In genomic region chr6:7108196-7108963, GRCh38 we compare ENCODE assay signal across 8 cellular contexts. TPM values are rescaled to one million over a fixed set of nuclear protein-coding genes. Genes with fewer than 3 reads are reported as not detected.
DNase-seq lines count a peak whose midpoint lies in the region; ATAC-seq and TF ChIP-seq lines count a peak whose summit lies in the region.

No MANE protein-coding gene starts in this region.

- H2AFZ ChIP-seq in HCT116 (ENCODE audit: low read depth, low read length, poor library complexity, severe bottlenecking): no peak overlapping the region

- H3K27ac Mint-ChIP-seq in activated naive CD8-positive, alpha-beta T cell treated with anti-CD3 and anti-CD28 coated beads, Interleukin-2, amount 10 ng/mL, durations not matched to agents 7 days and 5 days: peak overlapping the region; percentile 95

- DNase-seq in Caki2 (ENCODE audit: low read depth) (peak; percentile 71), HCT116 (ENCODE audit: low read depth, low spot score) (no peak), RWPE1 (ENCODE audit: low spot score) (peak; percentile 62), left cardiac atrium (peak; percentile 76), psoas muscle (peak; percentile 66 to 82)
- DNase-seq in activated naive CD8-positive, alpha-beta T cell treated with anti-CD3 and anti-CD28 coated beads, Interleukin-2, amount 10 ng/mL, durations not matched to agents 7 days and 5 days: peak; percentile 73

- H3K4me1 ChIP-seq in HCT116 (ENCODE audit: control insufficient read depth in 1 of 2, insufficient read depth in 2 of 2, low read length in 2 of 2) (peaks cover 19 to 44% of the 10 kb centered on the region in 2 experiments), psoas muscle (peaks cover 25% of the 10 kb centered on the region)

- H3K36me3 ChIP-seq in HCT116 (ENCODE audit: control insufficient read depth in 1 of 2, insufficient read depth in 2 of 2, low read length in 2 of 2): no peaks in the 10 kb centered on the region
- no peaks in the 10 kb centered on the region for H3K36me3 ChIP-seq in psoas muscle (ENCODE audit: insufficient read depth in 1 of 2, low read depth in 1 of 2)

- intact Hi-C loops in HCT116 (cut with micrococcal nuclease): loop anchor here (5.0 to 10.0 kb wide), 4 partner anchors 46 to 431 kb away; no protein-coding TSS in a partner anchor
- intact Hi-C loops in left cardiac atrium (cut with DNase I): loop anchor here (2.0 to 10.0 kb wide), 2 partner anchors 30 to 116 kb away; no protein-coding TSS in a partner anchor
- intact Hi-C loops in psoas muscle (cut with DNase I): loop anchor here (5.0 kb wide), 2 partner anchors 56 to 129 kb away; no protein-coding TSS in a partner anchor

- no TSS peak for BruUV-seq in HCT116 (replicated peaks; lab: Mats Ljungman, UMichigan)

- RAD21 ChIA-PET in HCT116 (lab: Charles Lee; ENCODE audit: low non-redundant PET in 1 of 2, low total read pairs in 2 of 2, uncharacterized antibody in 2 of 2, unreplicated experiment in 2 of 2): no interaction called here

- no peaks in the 10 kb centered on the region for H3K9me2 ChIP-seq in HCT116 (ENCODE audit: insufficient read depth)

- TF ChIP-seq POLR2A in HCT116 (IDR thresholded peaks at IDR 0.05; ENCODE audit: borderline replicate concordance, extremely low read depth, insufficient read depth, insufficient read length): no peak

- H3K9ac ChIP-seq in HCT116 (ENCODE audit: low read length): peak overlapping the region; percentile 86

- H3K27ac ChIP-seq in HCT116 (ENCODE audit: low read depth, low read length) (peak overlapping the region; percentile 92), RWPE1 (peak overlapping the region; percentile 90), psoas muscle (peak overlapping the region; percentile 86)

- POLR2A ChIA-PET in HCT116 (lab: Charles Lee) (interaction anchor here (0.7 to 1.4 kb wide), 2 partner anchors 8 to 297 kb away, joined by 3 to 4 read pairs; no protein-coding TSS in a partner anchor), RWPE1 (lab: Yijun Ruan, JAX; ENCODE audit: low non-redundant PET) (no interaction called here)
- POLR2A ChIA-PET in activated naive CD8-positive, alpha-beta T cell treated with anti-CD3 and anti-CD28 coated beads, Interleukin-2, amount 10 ng/mL, durations not matched to agents 7 days and 5 days (lab: Charles Lee): interaction anchor here (0.7 to 4.7 kb wide), 12 partner anchors 8 to 1261 kb away, joined by 3 to 45 read pairs (median 4); no protein-coding TSS in a partner anchor

- H3K27me3 Mint-ChIP-seq in activated naive CD8-positive, alpha-beta T cell treated with anti-CD3 and anti-CD28 coated beads, Interleukin-2, amount 10 ng/mL, durations not matched to agents 7 days and 5 days: no peaks in the 10 kb centered on the region

- H3K4me1 Mint-ChIP-seq in activated naive CD8-positive, alpha-beta T cell treated with anti-CD3 and anti-CD28 coated beads, Interleukin-2, amount 10 ng/mL, durations not matched to agents 7 days and 5 days: peaks cover 43% of the 10 kb centered on the region

- peaks cover 51% of the 10 kb centered on the region for H3K79me2 ChIP-seq in HCT116 (ENCODE audit: insufficient read depth, low read length)

- no peaks in the 10 kb centered on the region for H4K20me1 ChIP-seq in HCT116 (ENCODE audit: insufficient read depth)

- no peak for TF ChIP-seq RAD21 in HCT116 (IDR thresholded peaks at IDR 0.05; ENCODE audit: low read depth)

- ATAC-seq in HCT116: peak; percentile 42
- peak; percentile 26 for ATAC-seq in activated naive CD8-positive, alpha-beta T cell treated with anti-CD3 and anti-CD28 coated beads, Interleukin-2, amount 10 ng/mL, durations not matched to agents 7 days and 5 days (ENCODE audit: low read depth)
- peak; percentile 52 to 62 for ATAC-seq in left cardiac atrium
- peak; percentile 44 to 72 (median 62) for ATAC-seq in psoas muscle
- no peak for ATAC-seq in HG02970 (IDR thresholded peaks at IDR 0.05; ENCODE audit: low FRiP score, unreplicated experiment)
- ATAC-seq in GM18870 (IDR thresholded peaks at IDR 0.05; ENCODE audit: unreplicated experiment): no peak

- H3K36me3 Mint-ChIP-seq in activated naive CD8-positive, alpha-beta T cell treated with anti-CD3 and anti-CD28 coated beads, Interleukin-2, amount 10 ng/mL, durations not matched to agents 7 days and 5 days: no peaks in the 10 kb centered on the region

- WGBS in psoas muscle, 3 donors: 0 to 1% (median 0%) methylated on average over 71 to 94 of the region's 94 CpGs

- H3K4me2 ChIP-seq in HCT116 (ENCODE audit: low read length): peak overlapping the region; percentile 94

- in situ Hi-C loops in Caki2 (cut with HindIII; ENCODE audit: low pct_unique_long_range_greater_than_20kb, low sequenced_read_pairs): no loop called here

- H3K9me3 ChIP-seq in HCT116 (ENCODE audit: control insufficient read depth in 1 of 2, insufficient read depth in 1 of 2, low read depth in 1 of 2, low read length in 2 of 2): no peaks in the 10 kb centered on the region
- no peaks in the 10 kb centered on the region for H3K9me3 ChIP-seq in psoas muscle

- H3K4me3 ChIP-seq in HCT116 (replicated peaks in 1 of 2; ENCODE audit: low read depth in 1 of 2, low read length in 2 of 2) (peak overlapping the region; percentile 90 to 95), psoas muscle (peak overlapping the region; percentile 84)

- no peaks in the 10 kb centered on the region for H3K9me3 Mint-ChIP-seq in activated naive CD8-positive, alpha-beta T cell treated with anti-CD3 and anti-CD28 coated beads, Interleukin-2, amount 10 ng/mL, durations not matched to agents 7 days and 5 days

- no peaks in the 10 kb centered on the region for H3K27me3 ChIP-seq in HCT116 (ENCODE audit: insufficient read depth, low read length)
- H3K27me3 ChIP-seq in psoas muscle (ENCODE audit: insufficient read depth in 3 of 3, low read length in 2 of 3): no peaks in the 10 kb centered on the region

- H3K4me3 Mint-ChIP-seq in activated naive CD8-positive, alpha-beta T cell treated with anti-CD3 and anti-CD28 coated beads, Interleukin-2, amount 10 ng/mL, durations not matched to agents 7 days and 5 days: peak overlapping the region; percentile 93

- CTCF ChIA-PET in HCT116 (lab: Charles Lee) (no interaction called here), RWPE1 (lab: Yijun Ruan, JAX) (interaction anchor here (0.6 to 0.7 kb wide), 2 partner anchors 16 to 383 kb away, joined by 3 to 4 read pairs; no protein-coding TSS in a partner anchor)

- TF ChIP-seq CTCF in HCT116 (IDR thresholded peaks at IDR 0.05 in 2 of 3, conservative IDR thresholded peaks at IDR 0.05 in 1 of 3; ENCODE audit: borderline replicate concordance in 1 of 3, insufficient read depth in 1 of 3, low read depth in 2 of 3, low read length in 2 of 3) (no peak), RWPE1 (conservative IDR thresholded peaks at IDR 0.05; ENCODE audit: low read depth) (no peak), psoas muscle (IDR thresholded peaks at IDR 0.05) (no peak)

TF ChIP-seq in HCT116, 20 proteins besides CTCF, POLR2A, EP300 and RAD21 (continues in another document):
- TF ChIP-seq EZH2 (IDR thresholded peaks at IDR 0.05): no peak
- no peak for TF ChIP-seq REST (IDR thresholded peaks at IDR 0.05; ENCODE audit: low read depth)
- no peak for TF ChIP-seq EGR1 (IDR thresholded peaks at IDR 0.05; ENCODE audit: low read depth)
- TF ChIP-seq POLR2AphosphoS5 (IDR thresholded peaks at IDR 0.05; ENCODE audit: low read depth, low read length): no peak
- no peak for TF ChIP-seq ATF3 (IDR thresholded peaks at IDR 0.05)
- TF ChIP-seq SP1 (IDR thresholded peaks at IDR 0.05; ENCODE audit: low read depth): no peak
- no peak for TF ChIP-seq SRF (IDR thresholded peaks at IDR 0.05; ENCODE audit: low read depth)
- no peak for TF ChIP-seq FOSL1 (IDR thresholded peaks at IDR 0.05; ENCODE audit: low read depth)
- no peak for TF ChIP-seq YY1 (IDR thresholded peaks at IDR 0.05; ENCODE audit: extremely low read depth, insufficient replicate concordance, low read depth, low read length)

RNA-seq across cellular contexts. Expression of gene RREB1, which starts 0.6 kb away (rescaled TPM):
- total RNA-seq in Caki2 (2014; rRNA removed; shearing (Covaris generic); ENCODE audit: low replicate concordance): 2.9 and 5.1 TPM in 2 replicates
- total RNA-seq in HCT116 (2021; ENCODE audit: unreplicated experiment): 47.9 TPM
- polyA plus RNA-seq in HCT116 (2012): 21.4 and 26.4 TPM in 2 replicates
- total RNA-seq in activated naive CD8-positive, alpha-beta T cell treated with anti-CD3 and anti-CD28 coated beads, Interleukin-2, amount 10 ng/mL, durations not matched to agents 7 days and 5 days: 10 to 100 TPM; 37.0 to 39.1 TPM
- total RNA-seq in left cardiac atrium: 10 to 100 TPM; 34.2 to 37.6 TPM
- 10 to 100 TPM; 32.7 to 49.4 (median 39.6) TPM for total RNA-seq in psoas muscle
- 10 to 100 TPM in 1 of 3 donors, 1 to 10 TPM in 2; 4.6 to 15.1 (median 8.9) TPM for polyA plus RNA-seq in psoas muscle

Comparison
In these comparisons a context has a peak if more than half of its experiments do, and no peak if none do; other contexts are left out.
1. ATAC-seq: peak in HCT116 (single experiment), activated naive CD8-positive, alpha-beta T cell treated with anti-CD3 and anti-CD28 coated beads, Interleukin-2, amount 10 ng/mL, durations not matched to agents 7 days and 5 days (single experiment), left cardiac atrium (2 of 2) and psoas muscle (4 of 4); none in HG02970 (single experiment) and GM18870 (single experiment).
2. Peak in every context shown above with its lines, with median percentiles within 50 percentile points of each other: H3K27ac ChIP-seq.